ENCODE assay signal across 8 cellular contexts in the genomic region with DNA sequence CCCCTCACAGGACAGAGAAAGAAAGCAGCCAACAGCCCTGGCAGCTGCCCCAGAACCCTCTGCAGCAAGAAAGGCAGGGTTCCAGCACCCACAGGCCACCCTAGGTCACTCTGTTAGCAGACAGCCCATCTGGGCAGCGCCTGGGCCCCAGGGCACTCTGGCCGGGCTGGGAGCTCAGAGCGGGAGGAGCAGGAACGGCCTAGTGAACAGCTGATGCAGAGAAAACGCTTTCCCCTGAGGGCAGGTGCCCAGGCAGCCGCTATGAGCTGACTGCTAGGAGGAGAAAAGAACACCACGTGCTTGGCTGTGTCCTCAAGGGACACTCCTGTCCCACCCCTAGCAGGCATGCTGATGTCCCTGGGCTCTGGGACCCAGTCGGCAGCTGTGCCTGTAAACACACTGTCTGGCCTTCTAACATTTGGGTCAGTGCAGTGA. TPM values are rescaled to one million over a fixed set of nuclear protein-coding genes. Genes with fewer than 3 reads are reported as not detected.
A peak's percentile ranks its signal among the peaks of the same experiment; 100 is the strongest.
DNase-seq lines count a peak whose midpoint lies in the region; ATAC-seq and TF ChIP-seq lines count a peak whose summit lies in the region.

No MANE protein-coding gene starts in this region.

- H3K9me3 Mint-ChIP-seq in CD14-positive monocyte (no peaks in the 10 kb centered on the region), natural killer cell (no peaks in the 10 kb centered on the region)

- ATAC-seq in natural killer cell (no peak), GM18511 (IDR thresholded peaks at IDR 0.05; ENCODE audit: unreplicated experiment) (no peak)

- peaks cover 9 to 15% (median 12%) of the 10 kb centered on the region in 3 donors for H3K27me3 Mint-ChIP-seq in CD14-positive monocyte (ENCODE audit: low read depth in 3 of 3)
- no peaks in the 10 kb centered on the region for H3K27me3 Mint-ChIP-seq in natural killer cell (ENCODE audit: low read depth in 2 of 2)

- DNase-seq in CD14-positive monocyte (ENCODE audit: low spot score): no peak
- peak; percentile 70 for DNase-seq in LNCaP clone FGC (ENCODE audit: low read depth)
- DNase-seq in coronary artery (ENCODE audit: low spot score): no peak
- DNase-seq in natural killer cell: no peak
- no peak for DNase-seq in NCI-H187 (lab: John Stamatoyannopoulos, UW)
- no peak for DNase-seq in SW480 (ENCODE audit: low spot score)
- DNase-seq in central memory CD4-positive, alpha-beta T cell: no peak

- H3K4me3 ChIP-seq in LNCaP clone FGC (ENCODE audit: low read depth, low read length): no peak overlapping the region
- H3K4me3 ChIP-seq in coronary artery: peak overlapping the region; percentile 32

- H3K27ac Mint-ChIP-seq in CD14-positive monocyte: peak overlapping the region; percentile 23 to 98 (median 95)
- H3K27ac Mint-ChIP-seq in natural killer cell: peak overlapping the region; percentile 94 to 97

- TF ChIP-seq CTCF in CD14-positive monocyte (IDR thresholded peaks at IDR 0.05) (no peak), LNCaP clone FGC (IDR thresholded peaks at IDR 0.05; ENCODE audit: control insufficient read depth, extremely low read depth, insufficient read depth) (no peak), coronary artery (IDR thresholded peaks at IDR 0.05) (no peak), natural killer cell (IDR thresholded peaks at IDR 0.05) (no peak)

- H3K4me1 Mint-ChIP-seq in CD14-positive monocyte: peaks cover 67% of the 10 kb centered on the region
- H3K4me1 Mint-ChIP-seq in natural killer cell: peaks cover 57 to 66% of the 10 kb centered on the region in 2 donors

- peak overlapping the region in 1 of 2 donors; percentile 82 for H3K27ac ChIP-seq in coronary artery

- intact Hi-C loops in CD14-positive monocyte (cut with micrococcal nuclease) (no loop called here), natural killer cell (cut with micrococcal nuclease) (no loop called here)

- H3K4me3 Mint-ChIP-seq in CD14-positive monocyte (peak overlapping the region in 1 of 2 donors; percentile 39), natural killer cell (peak overlapping the region; percentile 80)

- H3K36me3 Mint-ChIP-seq in CD14-positive monocyte: peaks cover 33 to 35% of the 10 kb centered on the region in 2 donors
- no peaks in the 10 kb centered on the region for H3K36me3 Mint-ChIP-seq in natural killer cell

RNA-seq across cellular contexts. Expression of a gene that starts 6.6 kb away (rescaled TPM):
- 1 to 10 TPM; 3.5 to 4.2 TPM for polyA plus RNA-seq in CD14-positive monocyte
- total RNA-seq in natural killer cell: 100 to 1,000 TPM; 206 to 250 (median 208) TPM

RNA-seq across cellular contexts. Expression of a gene that starts 49.2 kb away (rescaled TPM):
- polyA plus RNA-seq in CD14-positive monocyte: 1 to 10 TPM; 7.1 to 8.0 TPM
- 1 to 10 TPM; 1.4 to 2.2 (median 1.7) TPM for total RNA-seq in natural killer cell

RNA-seq across cellular contexts. Expression of a gene that starts 52.7 kb away (rescaled TPM):
- polyA plus RNA-seq in CD14-positive monocyte: not detected
- total RNA-seq in natural killer cell: under 1 TPM; 0.18 to 0.68 (median 0.42) TPM
